In genomic region chr19:39403331-39404312, GRCh38 we compare ENCODE assay signal across 1 cellular context.
TF ChIP-seq lines count a peak whose summit lies in the region.

No MANE protein-coding gene starts in this region.

TF ChIP-seq in HepG2, 621 proteins besides CTCF, POLR2A, EP300 and RAD21:
- peak; percentile 20 to 36; a peak in 3 of 4 replicates for TF ChIP-seq MAFK (conservative IDR thresholded peaks at IDR 0.05 in 1 of 2, IDR thresholded peaks at IDR 0.05 in 1 of 2; ENCODE audit: low read length in 2 of 2)
- TF ChIP-seq NFE2L2 (IDR thresholded peaks at IDR 0.05; ENCODE audit: low read length) = peak; percentile 55; the same call in 1 of the 2 replicates
- peak; percentile 9; the same call in 1 of the 2 replicates for TF ChIP-seq ZBTB33 (CRISPR knock-in tag; IDR thresholded peaks at IDR 0.05)
- no peak for TF ChIP-seq ZNF34 (CRISPR knock-in tag; IDR thresholded peaks at IDR 0.05; ENCODE audit: borderline replicate concordance)
